ENCODE assay signal across 11 cellular contexts in genomic region chr19:9362905-9363304, GRCh38. TPM values are rescaled to one million over a fixed set of nuclear protein-coding genes. Genes with fewer than 3 reads are reported as not detected.
DNase-seq lines count a peak whose midpoint lies in the region; TF ChIP-seq lines count a peak whose summit lies in the region.
"Had no signal": no experiment of that assay in that cellular context is flagged by ENCODE, and none has a peak within 500 bp of the region (broad histone marks: within the 10 kb centered on the region; RNA-seq: fewer than 3 reads in every experiment).

Gene ZNF177 (plus strand): TSS chr19:9363013. CDS start chr19:9378312, 15,299 bp downstream.

- H3K36me3 Mint-ChIP-seq in CD14-positive monocyte: peaks cover 0 to 3% of the 10 kb centered on the region in 2 donors

- H3K4me1 Mint-ChIP-seq in CD14-positive monocyte: peaks cover 9% of the 10 kb centered on the region
- H3K4me1 Mint-ChIP-seq: nephron had no signal

- peaks cover 35% of the 10 kb centered on the region for H3K36me3 ChIP-seq in neural cell (ENCODE audit: insufficient read depth, low read length)
- peaks cover 4 to 23% of the 10 kb centered on the region in 2 donors for H3K36me3 ChIP-seq in ascending aorta
- H3K36me3 ChIP-seq in colonic mucosa: no peaks in the 10 kb centered on the region

- H3K27me3 Mint-ChIP-seq in CD14-positive monocyte (ENCODE audit: low read depth in 3 of 3): peaks cover 4 to 10% (median 7%) of the 10 kb centered on the region in 3 donors

- H3K9me2 ChIP-seq in neural cell (ENCODE audit: insufficient read depth, low read length): no peaks in the 10 kb centered on the region

- peaks cover 38 to 89% (median 82%) of the 10 kb centered on the region in 7 donors for H3K9me3 Mint-ChIP-seq in CD14-positive monocyte

- H3K79me2 ChIP-seq in neural cell (replicated peaks; ENCODE audit: insufficient read depth, low read length): no peaks in the 10 kb centered on the region

- H3K9me3 ChIP-seq in neural cell (ENCODE audit: low read length) (peaks cover 19% of the 10 kb centered on the region), ascending aorta (peaks cover 70 to 98% of the 10 kb centered on the region in 2 donors), colonic mucosa (no peaks in the 10 kb centered on the region)

- H2AFZ ChIP-seq in neural cell (ENCODE audit: low read depth, low read length): no peak within 1 kb of the TSS

- H3K27ac ChIP-seq in neural cell (ENCODE audit: low read length): no peak within 1 kb of the TSS
- H3K27ac ChIP-seq in ascending aorta: no peak within 1 kb of the TSS
- no peak within 1 kb of the TSS for H3K27ac ChIP-seq in colonic mucosa

- peak within 1 kb of the TSS; percentile 39 to 71 for H3K4me3 Mint-ChIP-seq in CD14-positive monocyte
- H3K4me3 Mint-ChIP-seq: nephron had no signal

- DNase-seq in CD14-positive monocyte (ENCODE audit: low spot score) (no peak), NCI-H2227 (lab: John Stamatoyannopoulos, UW; ENCODE audit: unreplicated experiment) (peak; percentile 6), choroid plexus epithelial cell (ENCODE audit: low read depth) (peak; percentile 4), ascending aorta (ENCODE audit: low spot score in 2 of 2) (no peak), medulla oblongata (ENCODE audit: extremely low spot score) (no peak), colonic mucosa (no peak)
- no peak for DNase-seq in activated CD4-positive, CD25-positive, alpha-beta regulatory T cell (lab: John Stamatoyannopoulos, UW)
- DNase-seq: activated T-cell treated with anti-CD3 and anti-CD28 coated beads, Interleukin-2, amount 50 U/mL, for 1 hour; NCI-H146 had no signal

- TF ChIP-seq CTCF in CD14-positive monocyte (IDR thresholded peaks at IDR 0.05) (no peak), choroid plexus epithelial cell (conservative IDR thresholded peaks at IDR 0.05; ENCODE audit: low read depth, low read length) (no peak), neural cell (IDR thresholded peaks at IDR 0.05; ENCODE audit: poor library complexity, severe bottlenecking) (no peak), ascending aorta (IDR thresholded peaks at IDR 0.05) (no peak), colonic mucosa (IDR thresholded peaks at IDR 0.05) (no peak)

- TF ChIP-seq EP300 in neural cell (conservative IDR thresholded peaks at IDR 0.05; ENCODE audit: poor library complexity, severe bottlenecking): no peak

- H3K27ac Mint-ChIP-seq in CD14-positive monocyte: no peak within 1 kb of the TSS
- H3K27ac Mint-ChIP-seq: nephron had no signal

- no peaks in the 10 kb centered on the region for H3K4me1 ChIP-seq in ascending aorta
- no peaks in the 10 kb centered on the region for H3K4me1 ChIP-seq in colonic mucosa

- no peak for TF ChIP-seq RAD21 in neural cell (conservative IDR thresholded peaks at IDR 0.05)

- H3K27me3 ChIP-seq in neural cell (ENCODE audit: insufficient read depth, low read depth, low read length) (no peaks in the 10 kb centered on the region), ascending aorta (no peaks in the 10 kb centered on the region), colonic mucosa (no peaks in the 10 kb centered on the region)

- no peak within 1 kb of the TSS for H3K4me2 ChIP-seq in neural cell (ENCODE audit: low read length)

- no peaks in the 10 kb centered on the region for H3F3A ChIP-seq in neural cell (ENCODE audit: insufficient read depth, low read length, poor library complexity, severe bottlenecking)

- no peaks in the 10 kb centered on the region for H4K20me1 ChIP-seq in neural cell (ENCODE audit: insufficient read depth)

- peak within 1 kb of the TSS; percentile 58 for H3K4me3 ChIP-seq in choroid plexus epithelial cell (ENCODE audit: low read depth, low read length)
- H3K4me3 ChIP-seq in neural cell (ENCODE audit: low read length): no peak within 1 kb of the TSS
- peak within 1 kb of the TSS in 1 of 2 donors; percentile 9 for H3K4me3 ChIP-seq in ascending aorta
- no peak within 1 kb of the TSS for H3K4me3 ChIP-seq in colonic mucosa

- no peak within 1 kb of the TSS for H3K9ac ChIP-seq in neural cell (ENCODE audit: low read length)
- no peak within 1 kb of the TSS for H3K9ac ChIP-seq in colonic mucosa (ENCODE audit: low read depth in 2 of 2, low read length in 2 of 2)

- intact Hi-C loops in CD14-positive monocyte (cut with micrococcal nuclease): no loop called here
- intact Hi-C loops in ascending aorta (cut with DNase I): no loop called here
- intact Hi-C loops in colonic mucosa (cut with DNase I): no loop called here

TF ChIP-seq in neural cell, 6 proteins besides CTCF, POLR2A, EP300 and RAD21:
- TF ChIP-seq POLR2AphosphoS5 (IDR thresholded peaks at IDR 0.05) (no peak), MXI1 (conservative IDR thresholded peaks at IDR 0.05; ENCODE audit: poor library complexity, severe bottlenecking) (no peak), SMC3 (conservative IDR thresholded peaks at IDR 0.05; ENCODE audit: poor library complexity) (no peak), EZH2 (IDR thresholded peaks at IDR 0.05; ENCODE audit: borderline replicate concordance, insufficient read depth, low read length, poor library complexity, severe bottlenecking) (no peak), REST (IDR thresholded peaks at IDR 0.05; ENCODE audit: borderline replicate concordance) (no peak), TAF1 (IDR thresholded peaks at IDR 0.05; ENCODE audit: low read depth) (no peak)
TF ChIP-seq in neural cell: peak in this region for 0.

RNA-seq across cellular contexts. Expression of gene ZNF177, which starts in this region (rescaled TPM):
- polyA plus RNA-seq in CD14-positive monocyte (under 1 TPM in 1 of 2 donors, not detected in 1; 0.22 TPM), neural cell (51.0 and 61.1 TPM in 2 replicates)
- 32.1 and 36.2 TPM in 2 replicates for polyA minus RNA-seq in neural cell
- total RNA-seq in ascending aorta (not detected), colonic mucosa (1 to 10 TPM in 1 of 2 donors, under 1 TPM in 1; 0.88 to 1.2 TPM)

Comparison
In these comparisons a context has a peak if more than half of its experiments do, and no peak if none do; other contexts are left out.
1. RNA of gene ZNF177 (polyA plus RNA-seq): 51.0 to 61.1 TPM in neural cell; 0.22 TPM in CD14-positive monocyte; every median in the first group is over 10 times any median in the second.
2. DNase-seq: peak in NCI-H2227 (single experiment) and choroid plexus epithelial cell (single experiment); none in CD14-positive monocyte (single experiment), ascending aorta (0 of 2), activated CD4-positive, CD25-positive, alpha-beta regulatory T cell (0 of 4), medulla oblongata (single experiment) and colonic mucosa (single experiment).